In genomic region chr12:106861984-106862894, GRCh38 we compare ENCODE assay signal across 13 cellular contexts.
DNase-seq lines count a peak whose midpoint lies in the region; ATAC-seq and TF ChIP-seq lines count a peak whose summit lies in the region.
"Had no signal": no experiment of that assay in that cellular context is flagged by ENCODE, and none has a peak within 500 bp of the region (broad histone marks: within the 10 kb centered on the region; RNA-seq: fewer than 3 reads in every experiment).

No MANE protein-coding gene starts in this region.

- no peaks in the 10 kb centered on the region for H3K9me3 Mint-ChIP-seq in MCF 10A (ENCODE audit: unreplicated experiment)
- H3K9me3 Mint-ChIP-seq: CD14-positive monocyte had no signal

- H3K4me3 Mint-ChIP-seq in MCF 10A (ENCODE audit: unreplicated experiment): no peak overlapping the region
- H3K4me3 Mint-ChIP-seq: CD14-positive monocyte had no signal

- TF ChIP-seq CTCF in MCF 10A (IDR thresholded peaks at IDR 0.05; ENCODE audit: unreplicated experiment) (no peak), breast epithelium (IDR thresholded peaks at IDR 0.05) (no peak), fibroblast of pulmonary artery (IDR thresholded peaks at IDR 0.05; ENCODE audit: low read length, missing control alignments) (no peak), thoracic aorta (IDR thresholded peaks at IDR 0.05) (no peak), PC-9 (conservative IDR thresholded peaks at IDR 0.05) (no peak)

- no peaks in the 10 kb centered on the region for H4K20me1 ChIP-seq in PC-9 (ENCODE audit: insufficient read depth)

- H3K4me2 ChIP-seq in PC-9: no peak overlapping the region

- BruUV-seq in MCF 10A (replicated peaks; lab: Mats Ljungman, UMichigan): no TSS peak
- no TSS peak for BruUV-seq in PC-9 (replicated peaks; lab: Mats Ljungman, UMichigan)

- no peaks in the 10 kb centered on the region for H3K27me3 Mint-ChIP-seq in MCF 10A (ENCODE audit: insufficient read depth, unreplicated experiment)

- no peaks in the 10 kb centered on the region for H3K9me3 ChIP-seq in breast epithelium
- H3K9me3 ChIP-seq in thoracic aorta: no peaks in the 10 kb centered on the region
- H3K9me3 ChIP-seq in PC-9 (ENCODE audit: insufficient read depth, low read depth): no peaks in the 10 kb centered on the region

- no peaks in the 10 kb centered on the region for H3K79me2 ChIP-seq in PC-9 (ENCODE audit: low read depth)

- H2AFZ ChIP-seq in PC-9: no peak overlapping the region

- H3F3A ChIP-seq in PC-9 (ENCODE audit: insufficient read depth, low read depth): no peaks in the 10 kb centered on the region

- H3K27ac ChIP-seq in breast epithelium (no peak overlapping the region), thoracic aorta (no peak overlapping the region), PC-9 (no peak overlapping the region)

- ATAC-seq in thoracic aorta (ENCODE audit: insufficient number of reproducible peaks, low FRiP score, low read depth) (peak; percentile 11), GM18519 (IDR thresholded peaks at IDR 0.05; ENCODE audit: low FRiP score, unreplicated experiment) (no peak)

- no peak for TF ChIP-seq POLR2A in breast epithelium (IDR thresholded peaks at IDR 0.05)

- peaks cover 17% of the 10 kb centered on the region for H3K36me3 Mint-ChIP-seq in MCF 10A (ENCODE audit: insufficient read depth, unreplicated experiment)

- peaks cover 12% of the 10 kb centered on the region for H3K4me1 Mint-ChIP-seq in MCF 10A (ENCODE audit: insufficient read depth, unreplicated experiment)
- H3K4me1 Mint-ChIP-seq: CD14-positive monocyte had no signal

- CTCF ChIA-PET in MCF 10A (lab: Yijun Ruan, JAX): interaction anchor here (0.5 to 1.6 kb wide), 3 partner anchors 20 to 505 kb away, joined by 3 read pairs; partner anchors contain the start of gene POLR3B
- CTCF ChIA-PET in PC-9 (lab: Charles Lee): no interaction called here

- H3K4me1 ChIP-seq in breast epithelium (no peaks in the 10 kb centered on the region), thoracic aorta (ENCODE audit: control insufficient read depth in 1 of 2, low read depth in 2 of 2) (peaks cover 15 to 34% of the 10 kb centered on the region in 2 donors), PC-9 (replicated peaks; ENCODE audit: insufficient read depth) (no peaks in the 10 kb centered on the region)

- intact Hi-C loops in MCF 10A (cut with micrococcal nuclease): no loop called here
- intact Hi-C loops in breast epithelium (cut with DNase I; ENCODE audit: low total_unique reads): no loop called here
- intact Hi-C loops in PC-9 (cut with micrococcal nuclease; ENCODE audit: unreplicated experiment): no loop called here

- H3K4me3 ChIP-seq in breast epithelium: no peak overlapping the region
- H3K4me3 ChIP-seq in fibroblast of pulmonary artery (replicated peaks; ENCODE audit: low read depth, low read length): no peak overlapping the region
- H3K4me3 ChIP-seq in thoracic aorta: no peak overlapping the region
- H3K4me3 ChIP-seq in PC-9: no peak overlapping the region
- H3K4me3 ChIP-seq: lung had no signal

- H3K9me2 ChIP-seq in PC-9 (ENCODE audit: insufficient read depth): no peaks in the 10 kb centered on the region

- DNase-seq in MCF 10A (ENCODE audit: unreplicated experiment) (peak; percentile 57), breast epithelium (ENCODE audit: low spot score in 2 of 2) (no peak), RKO (ENCODE audit: low spot score) (peak; percentile 15), fibroblast of pulmonary artery (ENCODE audit: low read depth) (peak; percentile 88), thoracic aorta (ENCODE audit: low spot score) (no peak), PC-9 (no peak), HPDE6-E6E7 (ENCODE audit: extremely low spot score) (no peak)
- DNase-seq: activated CD4-positive, alpha-beta T cell treated with anti-CD3 and anti-CD28 coated beads, Interleukin-2, amount 50 U/mL, for 48 hours; activated naive CD4-positive, alpha-beta T cell; NCI-H1694 treated with DMSO at 0.1 percent for 48 hours had no signal

- H3K36me3 ChIP-seq in breast epithelium: no peaks in the 10 kb centered on the region
- H3K36me3 ChIP-seq in thoracic aorta: peaks cover 6% of the 10 kb centered on the region
- no peaks in the 10 kb centered on the region for H3K36me3 ChIP-seq in PC-9 (ENCODE audit: low read depth)

- POLR2A ChIA-PET in MCF 10A (lab: Yijun Ruan, JAX) (no interaction called here), PC-9 (lab: Charles Lee; ENCODE audit: unreplicated experiment) (no interaction called here)

- no peak overlapping the region for H3K27ac Mint-ChIP-seq in MCF 10A (ENCODE audit: low read depth, unreplicated experiment)

- H3K27me3 ChIP-seq in breast epithelium (no peaks in the 10 kb centered on the region), thoracic aorta (replicated peaks; ENCODE audit: insufficient read depth) (no peaks in the 10 kb centered on the region), PC-9 (ENCODE audit: insufficient read depth, low read depth) (no peaks in the 10 kb centered on the region)

Comparison
In these comparisons a context has a peak if more than half of its experiments do, and no peak if none do; other contexts are left out.
1. DNase-seq: peak in MCF 10A (single experiment), RKO (single experiment) and fibroblast of pulmonary artery (single experiment); none in breast epithelium (0 of 2), thoracic aorta (single experiment), PC-9 (0 of 2) and HPDE6-E6E7 (single experiment).